In the genomic region with DNA sequence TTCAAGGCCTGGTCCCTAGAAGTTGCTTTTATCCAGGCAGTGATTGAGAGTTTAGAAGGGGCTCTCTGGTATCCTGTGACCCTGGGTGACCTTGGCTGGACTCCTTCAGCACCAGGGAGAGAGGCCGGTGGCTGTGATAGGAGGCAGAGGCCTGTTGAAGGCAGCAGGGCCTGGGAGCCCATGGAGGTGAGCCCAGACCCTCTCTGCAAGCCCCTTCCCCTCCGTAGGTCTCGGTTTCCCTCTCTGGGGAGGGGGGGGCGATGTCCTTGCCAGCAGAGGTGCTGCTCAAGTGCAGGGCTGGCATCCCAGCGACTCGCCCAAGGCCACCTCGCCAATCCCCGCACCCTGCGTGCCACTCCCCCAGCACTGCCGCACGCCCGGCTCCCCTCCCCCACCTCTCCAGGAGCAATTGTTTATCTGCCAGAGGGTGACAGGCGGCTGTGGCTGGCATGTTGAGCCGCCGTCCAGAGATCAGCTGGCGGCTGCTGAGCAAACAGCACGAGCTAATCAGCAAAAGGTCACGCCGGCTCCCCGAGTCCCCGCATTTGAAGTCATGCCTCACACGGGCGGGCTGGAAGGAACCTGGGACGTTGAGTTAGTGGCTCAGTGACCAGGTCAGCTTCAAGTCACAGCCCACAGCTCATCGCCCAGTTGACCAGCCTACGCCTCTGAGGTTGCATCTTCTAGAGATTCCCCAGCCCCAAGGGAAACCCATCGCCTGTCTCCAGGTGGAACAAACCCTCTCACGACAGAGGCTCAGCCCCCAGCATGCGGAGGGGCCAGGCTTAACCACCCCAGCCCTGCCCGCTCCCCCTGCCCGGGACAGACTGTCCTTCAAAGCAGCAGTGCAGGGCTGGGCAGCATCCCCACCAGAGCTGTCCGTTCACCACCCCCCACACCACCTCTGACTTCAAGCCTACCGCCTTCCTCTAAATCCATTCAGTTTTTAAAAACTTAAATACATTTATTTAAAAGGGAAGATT, we compare ENCODE assay signal across 13 cellular contexts. TPM values are rescaled to one million over a fixed set of nuclear protein-coding genes. Genes with fewer than 3 reads are reported as not detected.
DNase-seq lines count a peak whose midpoint lies in the region; ATAC-seq and TF ChIP-seq lines count a peak whose summit lies in the region.
"Had no signal": no experiment of that assay in that cellular context is flagged by ENCODE, and none has a peak within 500 bp of the region (broad histone marks: within the 10 kb centered on the region; RNA-seq: fewer than 3 reads in every experiment).

No MANE protein-coding gene starts in this region.

- TF ChIP-seq RAD21 in liver (IDR thresholded peaks at IDR 0.05): peak; percentile 46 to 49

- intact Hi-C loops in Caco-2 (cut with micrococcal nuclease; ENCODE audit: unreplicated experiment): no loop called here

- H3K4me3 Mint-ChIP-seq in Caco-2 (ENCODE audit: unreplicated experiment) (no peak overlapping the region), WTC11 (no peak overlapping the region)
- H3K4me3 Mint-ChIP-seq in natural killer cell treated with Interleukin-12 subunit alpha and Interleukin-12 subunit beta and Interleukin-15 and Interleukin-18, amount 100 ng/mL, for 72 hours: no peak overlapping the region

- ATAC-seq in WTC11 (peak; percentile 79), GM18498 (IDR thresholded peaks at IDR 0.05; ENCODE audit: unreplicated experiment) (no peak), GM19023 (IDR thresholded peaks at IDR 0.05; ENCODE audit: unreplicated experiment) (no peak)
- no peak for ATAC-seq in natural killer cell treated with Interleukin-12 subunit alpha and Interleukin-12 subunit beta and Interleukin-15 and Interleukin-18, amount 100 ng/mL, for 72 hours

- H3K27me3 ChIP-seq in Caco-2 (replicated peaks; ENCODE audit: control insufficient read depth, insufficient read depth, low read length): no peaks in the 10 kb centered on the region
- no peaks in the 10 kb centered on the region for H3K27me3 ChIP-seq in liver (ENCODE audit: control insufficient read depth in 4 of 4, insufficient read depth in 4 of 4, low read length in 3 of 4)

- H3K27ac ChIP-seq in liver (ENCODE audit: low read depth in 1 of 2, low read length in 2 of 2): peak overlapping the region; percentile 84 to 91
- H3K27ac ChIP-seq: coronary artery had no signal

- WGBS in liver: 27% methylated on average over 33 of the region's 33 CpGs

- CTCF ChIA-PET in Caco-2 (lab: Charles Lee) (interaction anchor here (0.6 kb wide), 1 partner anchor 720 kb away, joined by 3 read pairs; no protein-coding TSS in a partner anchor), WTC11 (lab: Charles Lee) (no interaction called here)

- H3K4me3 ChIP-seq in Caco-2 (ENCODE audit: low read depth, low read length) (no peak overlapping the region), liver (ENCODE audit: low read depth in 1 of 3, low read length in 3 of 3) (no peak overlapping the region)
- H3K4me3 ChIP-seq: coronary artery had no signal

- H3K27ac Mint-ChIP-seq in Caco-2 (ENCODE audit: unreplicated experiment): no peak overlapping the region
- no peak overlapping the region for H3K27ac Mint-ChIP-seq in WTC11
- no peak overlapping the region for H3K27ac Mint-ChIP-seq in natural killer cell treated with Interleukin-12 subunit alpha and Interleukin-12 subunit beta and Interleukin-15 and Interleukin-18, amount 100 ng/mL, for 72 hours

- POLR2A ChIA-PET in Caco-2 (lab: Charles Lee) (no interaction called here), WTC11 (lab: Charles Lee) (interaction anchor here (0.5 kb wide), 1 partner anchor 138 kb away, joined by 3 read pairs; no protein-coding TSS in a partner anchor)

- no peak overlapping the region for H3K9ac ChIP-seq in liver (ENCODE audit: low read depth in 1 of 2, low read length in 2 of 2)

- H3K9me3 ChIP-seq in Caco-2 (peaks cover 13% of the 10 kb centered on the region), liver (ENCODE audit: control insufficient read depth in 4 of 4, low read length in 3 of 4) (no peaks in the 10 kb centered on the region)

- peaks cover 17% of the 10 kb centered on the region for H3K4me1 ChIP-seq in Caco-2
- peaks cover 17 to 44% (median 35%) of the 10 kb centered on the region in 4 donors for H3K4me1 ChIP-seq in liver (ENCODE audit: control insufficient read depth in 4 of 4, insufficient read depth in 4 of 4, low read length in 3 of 4)

- H3K36me3 ChIP-seq in Caco-2 (ENCODE audit: control insufficient read depth, insufficient read depth, low read length) (no peaks in the 10 kb centered on the region), liver (ENCODE audit: control insufficient read depth in 4 of 4, insufficient read depth in 3 of 4, low read depth in 1 of 4, low read length in 3 of 4) (no peaks in the 10 kb centered on the region)

- DNase-seq in Caco-2 (peak; percentile 28 to 55), NCI-H1417 treated with DMSO at 0.1 percent for 48 hours (lab: John Stamatoyannopoulos, UW) (peak; percentile 27), WTC11 (ENCODE audit: low spot score) (peak; percentile 55), hepatic stellate cell (ENCODE audit: low spot score) (no peak)
- DNase-seq in natural killer cell treated with Interleukin-12 subunit alpha and Interleukin-12 subunit beta and Interleukin-15 and Interleukin-18, amount 100 ng/mL, for 72 hours (ENCODE audit: low spot score): no peak
- DNase-seq: activated CD4-positive, alpha-beta T cell treated with anti-CD3 and anti-CD28 coated beads for 4 hours; activated naive CD4-positive, alpha-beta T cell; stimulated activated CD4-positive, alpha-beta T cell treated with anti-CD3 and anti-CD28 coated beads, Interleukin-1b, Interleukin-23, amount 100 ng/mL, for 48 hours had no signal

- H3K9me3 Mint-ChIP-seq in Caco-2 (ENCODE audit: unreplicated experiment) (no peaks in the 10 kb centered on the region), WTC11 (peaks cover 13% of the 10 kb centered on the region)
- no peaks in the 10 kb centered on the region for H3K9me3 Mint-ChIP-seq in natural killer cell treated with Interleukin-12 subunit alpha and Interleukin-12 subunit beta and Interleukin-15 and Interleukin-18, amount 100 ng/mL, for 72 hours

- H3K27me3 Mint-ChIP-seq in Caco-2 (ENCODE audit: insufficient read depth, unreplicated experiment): peaks cover 3% of the 10 kb centered on the region
- no peaks in the 10 kb centered on the region; the same call in 1 of the 2 replicates for H3K27me3 Mint-ChIP-seq in WTC11 (ENCODE audit: low read depth)
- peaks cover 0 to 8% of the 10 kb centered on the region in 2 donors for H3K27me3 Mint-ChIP-seq in natural killer cell treated with Interleukin-12 subunit alpha and Interleukin-12 subunit beta and Interleukin-15 and Interleukin-18, amount 100 ng/mL, for 72 hours

- H3K36me3 Mint-ChIP-seq in Caco-2 (ENCODE audit: insufficient read depth, unreplicated experiment) (peaks cover 5% of the 10 kb centered on the region), WTC11 (peaks cover 16% of the 10 kb centered on the region)
- H3K36me3 Mint-ChIP-seq in natural killer cell treated with Interleukin-12 subunit alpha and Interleukin-12 subunit beta and Interleukin-15 and Interleukin-18, amount 100 ng/mL, for 72 hours: no peaks in the 10 kb centered on the region

- TF ChIP-seq CTCF in Caco-2 (IDR thresholded peaks at IDR 0.05; ENCODE audit: insufficient read depth in 1 of 2, low read depth in 1 of 2, low read length in 1 of 2, severe bottlenecking in 1 of 2, unreplicated experiment in 1 of 2): no peak
- TF ChIP-seq CTCF in WTC11 (IDR thresholded peaks at IDR 0.05): no peak
- no peak for TF ChIP-seq CTCF in liver (IDR thresholded peaks at IDR 0.05; ENCODE audit: low read depth, low read length, missing input control)

- H3K4me1 Mint-ChIP-seq in Caco-2 (ENCODE audit: low read depth, unreplicated experiment) (peaks cover 7% of the 10 kb centered on the region), WTC11 (peaks cover 42% of the 10 kb centered on the region)
- no peaks in the 10 kb centered on the region for H3K4me1 Mint-ChIP-seq in natural killer cell treated with Interleukin-12 subunit alpha and Interleukin-12 subunit beta and Interleukin-15 and Interleukin-18, amount 100 ng/mL, for 72 hours (ENCODE audit: low read depth in 2 of 2)

- no TSS peak for BruUV-seq in Caco-2 (replicated peaks; lab: Mats Ljungman, UMichigan)

TF ChIP-seq in WTC11, 78 proteins besides CTCF, POLR2A, EP300 and RAD21:
- TF ChIP-seq RORB (CRISPR knock-in tag; IDR thresholded peaks at IDR 0.05) (no peak), ESRRA (CRISPR knock-in tag; IDR thresholded peaks at IDR 0.05; ENCODE audit: borderline replicate concordance) (peak; percentile 92; the same call in 1 of the 2 replicates), GABPB1 (CRISPR knock-in tag; IDR thresholded peaks at IDR 0.05) (peak; percentile 91)

TF ChIP-seq in liver, 16 proteins besides CTCF, POLR2A, EP300 and RAD21 (continues in another document):
- peak; percentile 43 for TF ChIP-seq TAF1 (conservative IDR thresholded peaks at IDR 0.05)
- TF ChIP-seq JUND (IDR thresholded peaks at IDR 0.05): peak; percentile 24 to 69
- TF ChIP-seq RXRA (IDR thresholded peaks at IDR 0.05): peak; percentile 87 to 97
- TF ChIP-seq FOXA1 (IDR thresholded peaks at IDR 0.05): peak; percentile 86
- TF ChIP-seq, protein P1, sequence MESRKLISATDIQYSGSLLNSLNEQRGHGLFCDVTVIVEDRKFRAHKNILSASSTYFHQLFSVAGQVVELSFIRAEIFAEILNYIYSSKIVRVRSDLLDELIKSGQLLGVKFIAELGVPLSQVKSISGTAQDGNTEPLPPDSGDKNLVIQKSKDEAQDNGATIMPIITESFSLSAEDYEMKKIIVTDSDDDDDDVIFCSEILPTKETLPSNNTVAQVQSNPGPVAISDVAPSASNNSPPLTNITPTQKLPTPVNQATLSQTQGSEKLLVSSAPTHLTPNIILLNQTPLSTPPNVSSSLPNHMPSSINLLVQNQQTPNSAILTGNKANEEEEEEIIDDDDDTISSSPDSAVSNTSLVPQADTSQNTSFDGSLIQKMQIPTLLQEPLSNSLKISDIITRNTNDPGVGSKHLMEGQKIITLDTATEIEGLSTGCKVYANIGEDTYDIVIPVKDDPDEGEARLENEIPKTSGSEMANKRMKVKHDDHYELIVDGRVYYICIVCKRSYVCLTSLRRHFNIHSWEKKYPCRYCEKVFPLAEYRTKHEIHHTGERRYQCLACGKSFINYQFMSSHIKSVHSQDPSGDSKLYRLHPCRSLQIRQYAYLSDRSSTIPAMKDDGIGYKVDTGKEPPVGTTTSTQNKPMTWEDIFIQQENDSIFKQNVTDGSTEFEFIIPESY (IDR thresholded peaks at IDR 0.05): peak; percentile 83

RNA-seq across cellular contexts. Expression of a gene that starts 43.7 kb away (rescaled TPM):
- total RNA-seq in Caco-2 (2022) (2.3 TPM in 2 replicates), WTC11 (2021) (4.1 to 4.6 TPM (median 4.4 TPM) in 3 replicates), liver (1 to 10 TPM; 3.3 to 3.4 TPM)
- 1 to 10 TPM in 1 of 2 donors, under 1 TPM in 1; 0.43 to 3.5 TPM for polyA plus RNA-seq in liver
- total RNA-seq in natural killer cell treated with Interleukin-12 subunit alpha and Interleukin-12 subunit beta and Interleukin-15 and Interleukin-18, amount 100 ng/mL, for 72 hours: under 1 TPM in 1 of 2 donors, not detected in 1; 0.11 TPM
- total RNA-seq: LHCN-M2 had no signal

Comparison
In these comparisons a context has a peak if more than half of its experiments do, and no peak if none do; other contexts are left out.
1. DNase-seq: peak in Caco-2 (2 of 2), NCI-H1417 treated with DMSO at 0.1 percent for 48 hours (single experiment) and WTC11 (single experiment); none in natural killer cell treated with Interleukin-12 subunit alpha and Interleukin-12 subunit beta and Interleukin-15 and Interleukin-18, amount 100 ng/mL, for 72 hours (single experiment) and hepatic stellate cell (single experiment).